In the genomic region with DNA sequence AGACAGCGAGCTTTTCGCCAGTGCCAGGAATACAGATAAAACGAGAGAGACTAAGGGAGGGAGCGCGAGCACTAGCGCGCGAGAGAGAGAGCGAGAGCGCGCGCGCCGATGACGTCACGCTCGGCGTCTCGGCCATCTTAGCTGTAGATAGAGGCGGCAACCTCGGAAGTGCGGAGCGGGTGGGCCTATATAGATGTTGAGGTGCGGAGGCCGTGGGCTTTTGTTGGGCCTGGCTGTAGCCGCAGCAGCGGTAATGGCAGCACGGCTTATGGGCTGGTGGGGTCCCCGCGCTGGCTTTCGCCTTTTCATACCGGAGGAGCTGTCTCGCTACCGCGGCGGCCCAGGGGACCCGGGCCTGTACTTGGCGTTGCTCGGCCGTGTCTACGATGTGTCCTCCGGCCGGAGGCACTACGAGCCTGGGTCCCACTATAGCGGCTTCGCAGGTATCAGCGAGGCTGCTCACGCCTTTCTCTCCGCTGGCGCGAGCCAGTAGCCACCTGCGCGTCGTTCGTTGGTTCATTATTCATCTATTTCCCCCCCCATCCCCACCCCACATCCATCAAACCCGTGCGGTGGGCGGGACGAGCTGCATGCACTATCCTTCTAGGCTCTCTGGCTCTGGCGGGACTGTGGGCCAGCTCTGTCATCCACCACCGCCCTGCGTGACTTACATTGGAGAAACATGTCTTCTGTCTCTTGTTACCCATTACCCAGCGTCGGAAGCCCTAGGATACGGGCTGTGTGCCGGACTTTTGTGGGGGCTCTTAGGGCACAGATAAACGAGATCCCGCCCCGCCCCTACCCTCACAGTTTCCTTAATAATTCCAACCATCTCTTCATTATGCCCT, we compare ENCODE assay signal across 8 cellular contexts. TPM values are rescaled to one million over a fixed set of nuclear protein-coding genes. Genes with fewer than 3 reads are reported as not detected.
DNase-seq lines count a peak whose midpoint lies in the region; ATAC-seq, FAIRE-seq and TF ChIP-seq lines count a peak whose summit lies in the region.

No MANE protein-coding gene starts in this region.

- H3K4me3 ChIP-seq in left ventricle myocardium inferior (peak overlapping the region; percentile 93), upper lobe of left lung (peak overlapping the region; percentile 49 to 100 (median 88))

- H3K27ac Mint-ChIP-seq in T-helper 1 cell treated with Interleukin-12 subunit alpha and Interleukin-12 subunit beta and Interleukin-4 antibody, amounts not matched to agents 30 μg/mL and 1 μg/mL, for 36 hours = peak overlapping the region; percentile 99

- no peaks in the 10 kb centered on the region for H3K36me3 ChIP-seq in left ventricle myocardium inferior
- H3K36me3 ChIP-seq in upper lobe of left lung = peaks cover 0 to 11% (median 0%) of the 10 kb centered on the region in 4 donors

- peaks cover 48% of the 10 kb centered on the region for H3K4me1 ChIP-seq in left ventricle myocardium inferior
- peaks cover 37 to 42% (median 38%) of the 10 kb centered on the region in 4 donors for H3K4me1 ChIP-seq in upper lobe of left lung

- no peaks in the 10 kb centered on the region for H3K27me3 ChIP-seq in left ventricle myocardium inferior (ENCODE audit: low read depth)
- H3K27me3 ChIP-seq in upper lobe of left lung = no peaks in the 10 kb centered on the region

- no peak for TF ChIP-seq CTCF in left ventricle myocardium inferior (IDR thresholded peaks at IDR 0.05; ENCODE audit: borderline replicate concordance)
- peak in 2 of 6 experiments; percentile 38 to 43 for TF ChIP-seq CTCF in upper lobe of left lung (IDR thresholded peaks at IDR 0.05)

- no peak for TF ChIP-seq EP300 in upper lobe of left lung (IDR thresholded peaks at IDR 0.05)

- no peaks in the 10 kb centered on the region for H3K9me3 Mint-ChIP-seq in T-helper 1 cell treated with Interleukin-12 subunit alpha and Interleukin-12 subunit beta and Interleukin-4 antibody, amounts not matched to agents 30 μg/mL and 1 μg/mL, for 36 hours

- H3K4me1 Mint-ChIP-seq in T-helper 1 cell treated with Interleukin-12 subunit alpha and Interleukin-12 subunit beta and Interleukin-4 antibody, amounts not matched to agents 30 μg/mL and 1 μg/mL, for 36 hours (ENCODE audit: low read depth) = peaks cover 30% of the 10 kb centered on the region

- peak; percentile 80 for DNase-seq in GM12892 (ENCODE audit: insufficient read length)
- peak; percentile 89 for DNase-seq in NCI-H146 treated with DMSO at 0.1 percent for 48 hours (lab: John Stamatoyannopoulos, UW; ENCODE audit: unreplicated experiment)
- DNase-seq in amniotic stem cell (lab: John Stamatoyannopoulos, UW) = peak; percentile 45
- DNase-seq in left ventricle myocardium inferior = peak; percentile 92
- DNase-seq in posterior vena cava (ENCODE audit: low spot score) = peak; percentile 98
- peak; percentile 94 to 99 for DNase-seq in upper lobe of left lung

- H3K36me3 Mint-ChIP-seq in T-helper 1 cell treated with Interleukin-12 subunit alpha and Interleukin-12 subunit beta and Interleukin-4 antibody, amounts not matched to agents 30 μg/mL and 1 μg/mL, for 36 hours (ENCODE audit: low read depth) = peaks cover 3% of the 10 kb centered on the region

- peak overlapping the region; percentile 96 for H3K4me3 Mint-ChIP-seq in T-helper 1 cell treated with Interleukin-12 subunit alpha and Interleukin-12 subunit beta and Interleukin-4 antibody, amounts not matched to agents 30 μg/mL and 1 μg/mL, for 36 hours

- H3K9me3 ChIP-seq in left ventricle myocardium inferior (replicated peaks) (no peaks in the 10 kb centered on the region), upper lobe of left lung (no peaks in the 10 kb centered on the region)

- 1% methylated on average over 45 to 58 of the region's 69 CpGs for WGBS in upper lobe of left lung, 2 donors

- peak; percentile 99 for FAIRE-seq in GM12892 (lab: Jason Lieb, UNC)

- H3K27me3 Mint-ChIP-seq in T-helper 1 cell treated with Interleukin-12 subunit alpha and Interleukin-12 subunit beta and Interleukin-4 antibody, amounts not matched to agents 30 μg/mL and 1 μg/mL, for 36 hours (ENCODE audit: low read depth) = no peaks in the 10 kb centered on the region

- H3K27ac ChIP-seq in left ventricle myocardium inferior (replicated peaks) (peak overlapping the region; percentile 100), upper lobe of left lung (peak overlapping the region; percentile 98 to 99 (median 99))

- intact Hi-C loops in left ventricle myocardium inferior (cut with micrococcal nuclease) (no loop called here), posterior vena cava (cut with DNase I) (no loop called here)

- ATAC-seq in HG02840 (IDR thresholded peaks at IDR 0.05; ENCODE audit: low FRiP score, unreplicated experiment) (peak; percentile 64), upper lobe of left lung (ENCODE audit: low FRiP score in 2 of 2) (peak; percentile 96)

- peak; percentile 93 for TF ChIP-seq POLR2A in GM12892 (IDR thresholded peaks at IDR 0.05; ENCODE audit: low read depth, low read length)
- TF ChIP-seq POLR2A in upper lobe of left lung (IDR thresholded peaks at IDR 0.05) = peak in 3 of 4 donors; percentile 62 to 92 (median 76)

RNA-seq across cellular contexts. Expression of a gene that starts 0.8 kb away (rescaled TPM):
- polyA plus RNA-seq in GM12892 (2012; ENCODE audit: missing spikeins) = 7.7 TPM
- 6.7 TPM for total RNA-seq in left ventricle myocardium inferior
- total RNA-seq in posterior vena cava = 10 to 100 TPM; 11.1 to 16.8 TPM
- 10 to 100 TPM; 14.0 to 30.6 (median 23.9) TPM for total RNA-seq in upper lobe of left lung

RNA-seq across cellular contexts. Expression of a gene that starts 1.0 kb away (rescaled TPM):
- polyA plus RNA-seq in GM12892 (2012; ENCODE audit: missing spikeins) = 17.7 TPM
- total RNA-seq in left ventricle myocardium inferior (29.9 TPM), posterior vena cava (10 to 100 TPM; 46.6 to 49.5 TPM), upper lobe of left lung (100 to 1,000 TPM in 1 of 6 donors, 10 to 100 TPM in 5; 45.8 to 188 (median 65.3) TPM)

Comparison
In these comparisons a context has a peak if more than half of its experiments do, and no peak if none do; other contexts are left out.
1. Peak in every context shown above with its lines: DNase-seq, ATAC-seq, H3K4me3 ChIP-seq and H3K27ac ChIP-seq.
2. DNase-seq: peak in every context shown above with its lines; median percentile 98 in posterior vena cava; 96 in upper lobe of left lung; 92 in left ventricle myocardium inferior; 89 in NCI-H146 treated with DMSO at 0.1 percent for 48 hours; 80 in GM12892; 45 in amniotic stem cell.